In the genomic region with DNA sequence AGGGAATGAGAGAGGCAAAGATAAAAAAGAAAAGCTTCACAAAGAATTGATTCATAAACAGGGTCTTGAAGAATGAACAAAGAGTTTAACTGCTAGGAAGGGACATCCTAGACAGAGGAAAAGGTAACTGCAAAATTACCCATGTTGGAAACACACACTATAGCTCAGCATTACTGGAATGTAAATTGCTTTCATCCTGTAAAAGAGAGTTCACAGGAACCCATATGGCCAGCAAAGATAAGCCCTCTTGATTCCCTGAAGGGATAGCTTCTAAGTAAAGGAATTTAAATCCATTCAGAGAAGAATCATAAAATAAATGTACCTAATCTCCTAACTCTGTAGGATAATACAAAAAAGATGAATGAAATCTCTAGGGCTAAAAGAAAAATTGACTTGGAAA, we compare ENCODE assay signal across 22 cellular contexts.
"Had no signal": no experiment of that assay in that cellular context is flagged by ENCODE, and none has a peak within 500 bp of the region (broad histone marks: within the 10 kb centered on the region; RNA-seq: fewer than 3 reads in every experiment).

No MANE protein-coding gene starts in this region.

- H3K27me3 Mint-ChIP-seq: activated T-cell treated with anti-CD3 and anti-CD28 coated beads, Interleukin-2, amount 50 U/mL, for 24 hours had no signal

- H3K4me3 Mint-ChIP-seq: activated CD8-positive, alpha-beta T cell treated with anti-CD3 and anti-CD28 coated beads, Interleukin-2, amount 10 ng/mL, durations not matched to agents 7 days and 5 days; activated naive CD4-positive, alpha-beta T cell treated with anti-CD3 and anti-CD28 coated beads, Interleukin-2, amount 50 U/mL, for 24 hours; activated T-cell treated with anti-CD3 and anti-CD28 coated beads, Interleukin-2, amount 50 U/mL, for 24 hours; activated T-helper 1 cell treated with anti-CD3 and anti-CD28 coated beads, Interleukin-12 subunit alpha, Interleukin-12 subunit beta, Interleukin-2, Interleukin-4 antibody, amounts not matched to agents 30 ng/mL and 10 ng/mL and 1 ng/mL, durations not matched to agents 14 hours and 24 hours and 36 hours; T-helper 1 cell treated with Interleukin-12 subunit alpha and Interleukin-12 subunit beta and Interleukin-4 antibody, amounts not matched to agents 30 μg/mL and 1 μg/mL, for 36 hours had no signal

- DNase-seq: activated CD4-positive, alpha-beta T cell treated with anti-CD3 and anti-CD28 coated beads for 48 hours; activated CD4-positive, alpha-beta T cell treated with anti-CD3 and anti-CD28 coated beads, Interleukin-2, amount 50 U/mL, for 4 hours; activated CD8-positive, alpha-beta memory T cell treated with anti-CD3 and anti-CD28 coated beads, Interleukin-2, amount 50 U/mL, for 48 hours; activated CD8-positive, alpha-beta T cell treated with anti-CD3 and anti-CD28 coated beads, Interleukin-2, amount 10 ng/mL, durations not matched to agents 7 days and 5 days; activated effector memory CD4-positive, alpha-beta T cell treated with Interleukin-2 at 50 U/mL for 16 hours; activated naive CD4-positive, alpha-beta T cell; activated T-cell treated with anti-CD3 and anti-CD28 coated beads, Interleukin-2, amount 50 U/mL, for 24 hours; aorta; central memory CD4-positive, alpha-beta T cell; Kasumi-1; NCI-H146; NCI-H1930; NCI-H2107; NCI-H2171 treated with DMSO at 0.1 percent for 48 hours; NCI-H226; NCI-H526 treated with DMSO at 0.1 percent for 48 hours; PC-9; SHP77 treated with DMSO at 0.1 percent for 48 hours had no signal

- H2AFZ ChIP-seq: PC-9 had no signal

- H3K4me2 ChIP-seq: PC-9 had no signal

- H3K27ac ChIP-seq: breast epithelium, PC-9 had no signal

- H3K4me1 Mint-ChIP-seq: activated naive CD4-positive, alpha-beta T cell treated with anti-CD3 and anti-CD28 coated beads, Interleukin-2, amount 50 U/mL, for 24 hours had no signal

- H3K36me3 Mint-ChIP-seq: activated naive CD4-positive, alpha-beta T cell treated with anti-CD3 and anti-CD28 coated beads, Interleukin-2, amount 50 U/mL, for 24 hours had no signal

- H3K27me3 ChIP-seq: breast epithelium had no signal

- H3K36me3 ChIP-seq: breast epithelium had no signal

- H3K4me3 ChIP-seq: breast epithelium, PC-9 had no signal

- H3K4me1 ChIP-seq: breast epithelium had no signal

- H3K27ac Mint-ChIP-seq: activated CD8-positive, alpha-beta T cell treated with anti-CD3 and anti-CD28 coated beads, Interleukin-2, amount 10 ng/mL, durations not matched to agents 7 days and 5 days; activated naive CD4-positive, alpha-beta T cell treated with anti-CD3 and anti-CD28 coated beads, Interleukin-2, amount 50 U/mL, for 24 hours; activated T-cell treated with anti-CD3 and anti-CD28 coated beads, Interleukin-2, amount 50 U/mL, for 24 hours; activated T-helper 1 cell treated with anti-CD3 and anti-CD28 coated beads, Interleukin-12 subunit alpha, Interleukin-12 subunit beta, Interleukin-2, Interleukin-4 antibody, amounts not matched to agents 30 ng/mL and 10 ng/mL and 1 ng/mL, durations not matched to agents 14 hours and 24 hours and 36 hours; T-helper 1 cell treated with Interleukin-12 subunit alpha and Interleukin-12 subunit beta and Interleukin-4 antibody, amounts not matched to agents 30 μg/mL and 1 μg/mL, for 36 hours had no signal

- H3K9me3 ChIP-seq: breast epithelium had no signal

- H3K9me3 Mint-ChIP-seq: activated T-helper 1 cell treated with anti-CD3 and anti-CD28 coated beads, Interleukin-12 subunit alpha, Interleukin-12 subunit beta, Interleukin-2, Interleukin-4 antibody, amounts not matched to agents 30 ng/mL and 10 ng/mL and 1 ng/mL, durations not matched to agents 14 hours and 24 hours and 36 hours; T-helper 1 cell treated with Interleukin-12 subunit alpha and Interleukin-12 subunit beta and Interleukin-4 antibody, amounts not matched to agents 30 μg/mL and 1 μg/mL, for 36 hours had no signal
